In genomic region chr2:179274749-179275148, GRCh38 we compare ENCODE assay signal across 8 cellular contexts. TPM values are rescaled to one million over a fixed set of nuclear protein-coding genes. Genes with fewer than 3 reads are reported as not detected.
DNase-seq lines count a peak whose midpoint lies in the region; ATAC-seq and TF ChIP-seq lines count a peak whose summit lies in the region.

No MANE protein-coding gene starts in this region.

- TF ChIP-seq POLR2A in breast epithelium (IDR thresholded peaks at IDR 0.05) (no peak), Peyer's patch (IDR thresholded peaks at IDR 0.05) (no peak), uterus (IDR thresholded peaks at IDR 0.05) (no peak)

- H3K4me3 Mint-ChIP-seq in MCF 10A (ENCODE audit: unreplicated experiment) = no peak overlapping the region
- H3K4me3 Mint-ChIP-seq in activated T-helper 1 cell treated with anti-CD3 and anti-CD28 coated beads, Interleukin-12 subunit alpha, Interleukin-12 subunit beta, Interleukin-2, Interleukin-4 antibody, amounts not matched to agents 30 ng/mL and 10 ng/mL and 1 ng/mL, durations not matched to agents 14 hours and 24 hours and 36 hours = no peak overlapping the region

- intact Hi-C loops in MCF 10A (cut with micrococcal nuclease) = loop anchor here (10.0 kb wide), 1 partner anchor 1160 kb away; the partner anchor contains the start of gene RBM45
- intact Hi-C loops in breast epithelium (cut with DNase I; ENCODE audit: low total_unique reads) = no loop called here
- intact Hi-C loops in uterus (cut with DNase I; ENCODE audit: low total_unique reads) = no loop called here
- intact Hi-C loops in activated T-helper 1 cell treated with anti-CD3 and anti-CD28 coated beads, Interleukin-12 subunit alpha, Interleukin-12 subunit beta, Interleukin-2, Interleukin-4 antibody, amounts not matched to agents 30 ng/mL and 10 ng/mL and 1 ng/mL, durations not matched to agents 14 hours and 24 hours and 36 hours (cut with micrococcal nuclease) = no loop called here

- peak overlapping the region; percentile 95 for H3K27ac Mint-ChIP-seq in MCF 10A (ENCODE audit: low read depth, unreplicated experiment)
- no peak overlapping the region for H3K27ac Mint-ChIP-seq in activated T-helper 1 cell treated with anti-CD3 and anti-CD28 coated beads, Interleukin-12 subunit alpha, Interleukin-12 subunit beta, Interleukin-2, Interleukin-4 antibody, amounts not matched to agents 30 ng/mL and 10 ng/mL and 1 ng/mL, durations not matched to agents 14 hours and 24 hours and 36 hours

- POLR2A ChIA-PET in MCF 10A (lab: Yijun Ruan, JAX) = interaction anchor here (0.6 to 1.4 kb wide), 3 partner anchors 12 to 1367 kb away, joined by 3 to 9 read pairs (median 5); no protein-coding TSS in a partner anchor

- H3K36me3 ChIP-seq in breast epithelium (no peaks in the 10 kb centered on the region), Peyer's patch (no peaks in the 10 kb centered on the region), subcutaneous abdominal adipose tissue (ENCODE audit: control insufficient read depth in 5 of 5, insufficient read depth in 5 of 5, low read length in 5 of 5) (no peaks in the 10 kb centered on the region), uterus (no peaks in the 10 kb centered on the region)

- BruUV-seq in MCF 10A (replicated peaks; lab: Mats Ljungman, UMichigan) = no TSS peak

- TF ChIP-seq CTCF in MCF 10A (IDR thresholded peaks at IDR 0.05; ENCODE audit: unreplicated experiment) (no peak), breast epithelium (IDR thresholded peaks at IDR 0.05) (no peak), Peyer's patch (IDR thresholded peaks at IDR 0.05) (no peak), uterus (IDR thresholded peaks at IDR 0.05) (no peak)

- H3K36me3 Mint-ChIP-seq in MCF 10A (ENCODE audit: insufficient read depth, unreplicated experiment) = no peaks in the 10 kb centered on the region
- no peaks in the 10 kb centered on the region for H3K36me3 Mint-ChIP-seq in activated T-helper 1 cell treated with anti-CD3 and anti-CD28 coated beads, Interleukin-12 subunit alpha, Interleukin-12 subunit beta, Interleukin-2, Interleukin-4 antibody, amounts not matched to agents 30 ng/mL and 10 ng/mL and 1 ng/mL, durations not matched to agents 14 hours and 24 hours and 36 hours (ENCODE audit: low read depth)

- H3K4me1 ChIP-seq in breast epithelium = peaks cover 0 to 6% of the 10 kb centered on the region in 2 donors
- peaks cover 0 to 23% (median 0%) of the 10 kb centered on the region in 4 donors for H3K4me1 ChIP-seq in Peyer's patch
- peaks cover 0 to 45% (median 30%) of the 10 kb centered on the region in 5 donors for H3K4me1 ChIP-seq in subcutaneous abdominal adipose tissue (ENCODE audit: control insufficient read depth in 5 of 5, insufficient read depth in 5 of 5, low read length in 5 of 5)
- no peaks in the 10 kb centered on the region for H3K4me1 ChIP-seq in uterus

- H3K27ac ChIP-seq in breast epithelium (peak overlapping the region in 1 of 2 donors; percentile 16), Peyer's patch (peak overlapping the region in 1 of 4 donors; percentile 23), subcutaneous abdominal adipose tissue (ENCODE audit: low read depth, low read length) (peak overlapping the region; percentile 4), uterus (no peak overlapping the region)

- H3K9me3 ChIP-seq in breast epithelium (no peaks in the 10 kb centered on the region), Peyer's patch (no peaks in the 10 kb centered on the region), subcutaneous abdominal adipose tissue (ENCODE audit: control insufficient read depth in 5 of 5, low read length in 5 of 5) (no peaks in the 10 kb centered on the region), uterus (no peaks in the 10 kb centered on the region)

- ATAC-seq in HG03039 (IDR thresholded peaks at IDR 0.05; ENCODE audit: unreplicated experiment) = peak; percentile 81

- no peak overlapping the region for H3K4me3 ChIP-seq in breast epithelium
- H3K4me3 ChIP-seq in Peyer's patch = no peak overlapping the region
- H3K4me3 ChIP-seq in subcutaneous abdominal adipose tissue (ENCODE audit: low read depth in 1 of 5, low read length in 5 of 5) = no peak overlapping the region
- no peak overlapping the region for H3K4me3 ChIP-seq in uterus

- no peaks in the 10 kb centered on the region for H3K27me3 ChIP-seq in breast epithelium
- peaks cover 0 to 4% of the 10 kb centered on the region in 2 donors for H3K27me3 ChIP-seq in Peyer's patch
- H3K27me3 ChIP-seq in subcutaneous abdominal adipose tissue (ENCODE audit: control insufficient read depth in 5 of 5, insufficient read depth in 4 of 5, low read length in 5 of 5) = no peaks in the 10 kb centered on the region
- H3K27me3 ChIP-seq in uterus = no peaks in the 10 kb centered on the region

- H3K27me3 Mint-ChIP-seq in MCF 10A (ENCODE audit: insufficient read depth, unreplicated experiment) = no peaks in the 10 kb centered on the region
- H3K27me3 Mint-ChIP-seq in activated T-helper 1 cell treated with anti-CD3 and anti-CD28 coated beads, Interleukin-12 subunit alpha, Interleukin-12 subunit beta, Interleukin-2, Interleukin-4 antibody, amounts not matched to agents 30 ng/mL and 10 ng/mL and 1 ng/mL, durations not matched to agents 14 hours and 24 hours and 36 hours (ENCODE audit: insufficient read depth) = peaks cover 12% of the 10 kb centered on the region

- CTCF ChIA-PET in MCF 10A (lab: Yijun Ruan, JAX) = interaction anchor here (0.5 to 0.8 kb wide), 2 partner anchors 15 to 97 kb away, joined by 3 read pairs; no protein-coding TSS in a partner anchor

- no peak overlapping the region for H3K9ac ChIP-seq in subcutaneous abdominal adipose tissue (ENCODE audit: low read length in 5 of 5)

- peaks cover 59% of the 10 kb centered on the region for H3K4me1 Mint-ChIP-seq in MCF 10A (ENCODE audit: insufficient read depth, unreplicated experiment)
- no peaks in the 10 kb centered on the region for H3K4me1 Mint-ChIP-seq in activated T-helper 1 cell treated with anti-CD3 and anti-CD28 coated beads, Interleukin-12 subunit alpha, Interleukin-12 subunit beta, Interleukin-2, Interleukin-4 antibody, amounts not matched to agents 30 ng/mL and 10 ng/mL and 1 ng/mL, durations not matched to agents 14 hours and 24 hours and 36 hours (ENCODE audit: low read depth)

- no peaks in the 10 kb centered on the region for H3K9me3 Mint-ChIP-seq in MCF 10A (ENCODE audit: unreplicated experiment)
- no peaks in the 10 kb centered on the region for H3K9me3 Mint-ChIP-seq in activated T-helper 1 cell treated with anti-CD3 and anti-CD28 coated beads, Interleukin-12 subunit alpha, Interleukin-12 subunit beta, Interleukin-2, Interleukin-4 antibody, amounts not matched to agents 30 ng/mL and 10 ng/mL and 1 ng/mL, durations not matched to agents 14 hours and 24 hours and 36 hours

- DNase-seq in MCF 10A (ENCODE audit: unreplicated experiment) (no peak), breast epithelium (ENCODE audit: low spot score in 2 of 2) (no peak), Peyer's patch (peak in 2 of 3 donors; percentile 33 to 68), SHP77 treated with DMSO at 0.1 percent for 48 hours (lab: John Stamatoyannopoulos, UW) (no peak), uterus (no peak)
- no peak for DNase-seq in activated T-helper 1 cell treated with anti-CD3 and anti-CD28 coated beads, Interleukin-12 subunit alpha, Interleukin-12 subunit beta, Interleukin-2, Interleukin-4 antibody, amounts not matched to agents 30 ng/mL and 10 ng/mL and 1 ng/mL, durations not matched to agents 14 hours and 24 hours and 36 hours (ENCODE audit: low spot score)

RNA-seq across cellular contexts. Expression of gene SESTD1, which starts 10.1 kb away (rescaled TPM):
- 43.0 and 58.5 TPM in 2 replicates for total RNA-seq in MCF 10A (2022)
- 100 to 1,000 TPM in 1 of 3 donors, 10 to 100 TPM in 2; 54.1 to 137 (median 54.9) TPM for total RNA-seq in breast epithelium
- 10 to 100 TPM; 19.3 to 66.0 (median 39.6) TPM for total RNA-seq in Peyer's patch
- total RNA-seq in uterus = 10 to 100 TPM in 3 of 4 donors, 1 to 10 TPM in 1; 5.6 to 64.7 (median 32.8) TPM
- total RNA-seq in activated T-helper 1 cell treated with anti-CD3 and anti-CD28 coated beads, Interleukin-12 subunit alpha, Interleukin-12 subunit beta, Interleukin-2, Interleukin-4 antibody, amounts not matched to agents 30 ng/mL and 10 ng/mL and 1 ng/mL, durations not matched to agents 14 hours and 24 hours and 36 hours = 9.6 and 12.4 TPM in 2 replicates

Comparison
In these comparisons a context has a peak if more than half of its experiments do, and no peak if none do; other contexts are left out.
1. DNase-seq: peak in Peyer's patch (2 of 3); none in MCF 10A (single experiment), breast epithelium (0 of 2), SHP77 treated with DMSO at 0.1 percent for 48 hours (single experiment), uterus (0 of 2) and activated T-helper 1 cell treated with anti-CD3 and anti-CD28 coated beads, Interleukin-12 subunit alpha, Interleukin-12 subunit beta, Interleukin-2, Interleukin-4 antibody, amounts not matched to agents 30 ng/mL and 10 ng/mL and 1 ng/mL, durations not matched to agents 14 hours and 24 hours and 36 hours (single experiment).